In the genomic region with DNA sequence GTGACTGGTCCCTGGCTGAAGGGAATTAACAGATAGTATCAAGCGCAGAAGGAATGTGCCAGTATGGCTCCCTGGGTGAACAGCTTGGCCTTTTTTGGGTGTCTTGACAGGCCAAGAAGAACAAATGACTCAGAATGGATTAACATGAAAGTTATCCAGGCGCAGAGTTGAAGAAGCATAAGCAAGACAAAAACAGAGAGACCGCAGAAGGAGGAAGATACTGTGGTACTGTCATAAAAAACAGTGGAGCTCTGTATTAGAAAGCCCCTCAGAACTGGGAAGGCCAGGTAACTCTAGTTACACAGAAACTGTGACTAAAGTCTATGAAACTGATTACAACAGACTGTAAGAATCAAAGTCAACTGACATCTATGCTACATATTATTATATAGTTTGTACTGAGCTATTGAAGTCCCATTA, we compare ENCODE assay signal across 9 cellular contexts. TPM values are rescaled to one million over a fixed set of nuclear protein-coding genes. Genes with fewer than 3 reads are reported as not detected.
DNase-seq lines count a peak whose midpoint lies in the region; ATAC-seq, FAIRE-seq and TF ChIP-seq lines count a peak whose summit lies in the region.
"Had no signal": no experiment of that assay in that cellular context is flagged by ENCODE, and none has a peak within 500 bp of the region (broad histone marks: within the 10 kb centered on the region; RNA-seq: fewer than 3 reads in every experiment).

No MANE protein-coding gene starts in this region.

- H3K4me1 Mint-ChIP-seq in neural progenitor cell, result peaks cover 4% of the 10 kb centered on the region

- 0 out of 4 replicates have a peak, but pooled peaks of 1 of the 2 experiments have one; percentile 15 for TF ChIP-seq EP300 in GM12878 (IDR thresholded peaks at IDR 0.05; ENCODE audit: borderline replicate concordance in 1 of 2, control insufficient read depth in 1 of 2, low read depth in 2 of 2, low read length in 2 of 2)

- no peaks in the 10 kb centered on the region for H3K36me3 Mint-ChIP-seq in neural progenitor cell

- H3K27ac Mint-ChIP-seq in neural progenitor cell, result no peak overlapping the region

- no peaks in the 10 kb centered on the region for H3F3A ChIP-seq in neural progenitor cell (ENCODE audit: low read depth)

- no peaks in the 10 kb centered on the region for H3K9me3 Mint-ChIP-seq in neural progenitor cell

- H3K27ac ChIP-seq in GM12878 (ENCODE audit: control insufficient read depth, insufficient read depth) (peak overlapping the region; percentile 21), neural progenitor cell (no peak overlapping the region)

- H3K9me3 ChIP-seq in GM12878 (replicated peaks; ENCODE audit: control insufficient read depth, insufficient read depth, low read length) (no peaks in the 10 kb centered on the region), neural progenitor cell (ENCODE audit: low read depth) (no peaks in the 10 kb centered on the region)

- CTCF ChIA-PET in GM12878 (lab: Yijun Ruan, JAX), result interaction anchor here (0.8 to 4.7 kb wide), 22 partner anchors 9 to 440 kb away, joined by 3 to 35 read pairs (median 6); no protein-coding TSS in a partner anchor

- ATAC-seq in GM18498 (IDR thresholded peaks at IDR 0.05; ENCODE audit: unreplicated experiment) (peak; percentile 24), HG03045 (IDR thresholded peaks at IDR 0.05; ENCODE audit: unreplicated experiment) (peak; percentile 24), GM12878 (peak; percentile 14)

- H3K79me2 ChIP-seq in GM12878 (ENCODE audit: control insufficient read depth, insufficient read depth, low read length) (peaks cover 40% of the 10 kb centered on the region), neural progenitor cell (ENCODE audit: low read depth) (no peaks in the 10 kb centered on the region)

- no TSS peak for BruUV-seq in GM12878 (replicated peaks; lab: Mats Ljungman, UMichigan)

- H3K36me3 ChIP-seq in GM12878 (ENCODE audit: control insufficient read depth in 2 of 2, insufficient read depth in 2 of 2, low read length in 1 of 2), result no peaks in the 10 kb centered on the region
- H3K36me3 ChIP-seq in neural progenitor cell, result no peaks in the 10 kb centered on the region

- RAD21 ChIA-PET in GM12878 (lab: Charles Lee; ENCODE audit: unreplicated experiment), result interaction anchor here (0.6 to 9.3 kb wide), 22 partner anchors 12 to 102 kb away, joined by 3 to 65 read pairs (median 8); no protein-coding TSS in a partner anchor

- SMC1A ChIA-PET in GM12878 (lab: Charles Lee; ENCODE audit: uncharacterized antibody, unreplicated experiment), result interaction anchor here (0.7 to 13.5 kb wide), 21 partner anchors 8 to 441 kb away, joined by 3 to 175 read pairs (median 8); no protein-coding TSS in a partner anchor

- H3K4me2 ChIP-seq in GM12878 (ENCODE audit: control insufficient read depth, insufficient read depth) (peak overlapping the region; percentile 45; the same call in 1 of the 2 replicates), neural progenitor cell (no peak overlapping the region)

- TF ChIP-seq POLR2A in GM12878 (IDR thresholded peaks at IDR 0.05; ENCODE audit: low read depth, low read length), result peak; percentile 72

- no peak overlapping the region for H3K4me3 Mint-ChIP-seq in neural progenitor cell

- no peaks in the 10 kb centered on the region for H4K20me1 ChIP-seq in GM12878 (ENCODE audit: control insufficient read depth, insufficient read depth)
- H4K20me1 ChIP-seq in neural progenitor cell (ENCODE audit: low read depth), result no peaks in the 10 kb centered on the region

- DNase-seq in GM12878 (ENCODE audit: low read depth, low spot score), result no peak
- peak; percentile 34 for DNase-seq in neural progenitor cell (ENCODE audit: low spot score)
- DNase-seq in activated gamma-delta T cell (lab: John Stamatoyannopoulos, UW), result no peak
- DNase-seq in NCI-H1417 (lab: John Stamatoyannopoulos, UW), result no peak
- no peak for DNase-seq in NCI-H187 treated with DMSO at 0.1 percent for 48 hours (lab: John Stamatoyannopoulos, UW)
- DNase-seq in activated gamma-delta T cell treated with Interleukin-2 at 50 U/mL for 16 hours, result no peak

- in situ Hi-C loops in GM12878 (cut with MboI), result no loop called here

- H3K9ac ChIP-seq in GM12878 (ENCODE audit: control insufficient read depth, insufficient read depth, low read length), result peak overlapping the region; percentile 25; the same call in 1 of the 2 replicates
- no peak overlapping the region for H3K9ac ChIP-seq in neural progenitor cell

- peak; percentile 75 for FAIRE-seq in GM12878 (lab: Jason Lieb, UNC)
- FAIRE-seq: endometrium had no signal

- H3K4me3 ChIP-seq in GM12878, result peak overlapping the region; percentile 63
- H3K4me3 ChIP-seq in neural progenitor cell, result no peak overlapping the region

- intact Hi-C loops in GM12878 (cut with micrococcal nuclease; ENCODE audit: unreplicated experiment), result loop anchor here (1.0 to 5.0 kb wide), 2 partner anchors 20 to 543 kb away; a partner anchor contains a TSS

- H2AFZ ChIP-seq in GM12878 (ENCODE audit: control insufficient read depth, low read depth, low read length), result no peak overlapping the region
- H2AFZ ChIP-seq in neural progenitor cell (replicated peaks), result no peak overlapping the region

- peak; percentile 1; the same call in 1 of the 2 replicates for TF ChIP-seq RAD21 in GM12878 (IDR thresholded peaks at IDR 0.05; ENCODE audit: insufficient read depth, low read depth, low read length)

- H3K4me1 ChIP-seq in GM12878 (ENCODE audit: control insufficient read depth, insufficient read depth, low read length) (peaks cover 3% of the 10 kb centered on the region; the same call in 1 of the 2 replicates), neural progenitor cell (no peaks in the 10 kb centered on the region)

- POLR2A ChIA-PET in GM12878 (lab: Charles Lee), result interaction anchor here (0.6 to 5.7 kb wide), 14 partner anchors 18 to 72 kb away, joined by 3 to 34 read pairs (median 4); no protein-coding TSS in a partner anchor

- 66% methylated on average over 3 of the region's 3 CpGs for WGBS in GM12878 (ENCODE audit: insufficient coverage, insufficient replicate concordance, low lambda C conversion rate, missing lambda C conversion rate)

- H3K27me3 ChIP-seq in GM12878 (replicated peaks in 1 of 2; ENCODE audit: control insufficient read depth in 2 of 2, insufficient read depth in 2 of 2, low read length in 1 of 2) (no peaks in the 10 kb centered on the region), neural progenitor cell (no peaks in the 10 kb centered on the region)

- H3K27me3 Mint-ChIP-seq in neural progenitor cell (ENCODE audit: insufficient read depth, low read depth), result no peaks in the 10 kb centered on the region

- TF ChIP-seq CTCF in GM12878 (IDR thresholded peaks at IDR 0.05 in 2 of 3, conservative IDR thresholded peaks at IDR 0.05 in 1 of 3; ENCODE audit: control insufficient read depth in 2 of 3, extremely low read depth in 1 of 3, insufficient read depth in 1 of 3, low read depth in 3 of 3, low read length in 3 of 3), result no peak
- TF ChIP-seq CTCF in neural progenitor cell (IDR thresholded peaks at IDR 0.05), result no peak

RNA-seq across cellular contexts. Expression of a gene that starts 3.8 kb away (rescaled TPM):
- total RNA-seq in GM12878 (2013; cell fraction: nucleolus; rRNA removed), result 1,986 and 2,133 TPM in 2 replicates
- total RNA-seq in GM12878 (2014; rRNA removed) (43.7 and 68.1 TPM in 2 replicates), GM12878 (2014; rRNA removed; fragmentation: Illumina TruSeq; extraction: Trizol) (61.3 and 76.2 TPM in 2 replicates), GM12878 (2021) (38.5 and 45.8 TPM in 2 replicates), neural progenitor cell (ENCODE audit: low replicate concordance) (not detected in 2 replicates)
- 60.0 TPM for polyA plus RNA-seq in GM12878 (2011; ENCODE audit: low read depth)
- polyA plus RNA-seq in GM12878 (2011; rRNA removed) (882 and 1,502 TPM in 2 replicates), GM12878 (2014; fragmentation: Illumina TruSeq; extraction: Trizol) (48.2 and 72.9 TPM in 2 replicates), GM12878 (2014; fragmentation: Nextera tagmentation; extraction: Ambion mirVana) (10 to 100 TPM; 50.8 to 52.2 TPM), GM12878 (2014; rRNA removed) (26.6 and 38.0 TPM in 2 replicates), GM12878 (2016; fragmentation: Nextera tagmentation; extraction: Ambion mirVana) (10 to 100 TPM; 20.7 to 21.3 TPM)
- polyA plus RNA-seq in GM12878 (2011; cell fraction: cytosol; rRNA removed), result 230 and 358 TPM in 2 replicates
- polyA plus RNA-seq in GM12878 (2011; cell fraction: nucleus; rRNA removed), result 346 and 598 TPM in 2 replicates
- 92.1 and 280 TPM in 2 replicates for polyA plus RNA-seq in GM12878 (2012)
- polyA minus RNA-seq in GM12878 (2011; rRNA and poly(A)+ RNA removed), result 283 and 396 TPM in 2 replicates
- polyA minus RNA-seq in GM12878 (2011; cell fraction: cytosol; rRNA and poly(A)+ RNA removed), result 140 and 173 TPM in 2 replicates
- 1,153 and 1,417 TPM in 2 replicates for polyA minus RNA-seq in GM12878 (2011; cell fraction: nucleus; rRNA and poly(A)+ RNA removed)

RNA-seq across cellular contexts. Expression of a gene that starts 56.6 kb away (rescaled TPM):
- 2.9 and 3.3 TPM in 2 replicates for total RNA-seq in GM12878 (2013; cell fraction: nucleolus; rRNA removed)
- 0.23 and 0.33 TPM in 2 replicates for total RNA-seq in GM12878 (2014; rRNA removed)
- total RNA-seq in GM12878 (2014; rRNA removed; fragmentation: Illumina TruSeq; extraction: Trizol), result 0.28 and 0.36 TPM in 2 replicates
- 0.23 and 0.29 TPM in 2 replicates for total RNA-seq in GM12878 (2021)
- polyA plus RNA-seq in GM12878 (2011; ENCODE audit: low read depth), result 0.17 TPM
- polyA plus RNA-seq in GM12878 (2011; rRNA removed), result 16.0 and 33.6 TPM in 2 replicates
- 2.7 and 2.9 TPM in 2 replicates for polyA plus RNA-seq in GM12878 (2011; cell fraction: cytosol; rRNA removed)
- polyA plus RNA-seq in GM12878 (2011; cell fraction: nucleus; rRNA removed), result 19.3 and 26.7 TPM in 2 replicates
- polyA plus RNA-seq in GM12878 (2012), result 0.41 and 0.52 TPM in 2 replicates
- 0.35 and 0.63 TPM in 2 replicates for polyA plus RNA-seq in GM12878 (2014; fragmentation: Illumina TruSeq; extraction: Trizol)
- under 1 TPM; 0.66 to 0.77 TPM for polyA plus RNA-seq in GM12878 (2014; fragmentation: Nextera tagmentation; extraction: Ambion mirVana)
- 0.16 and 0.36 TPM in 2 replicates for polyA plus RNA-seq in GM12878 (2014; rRNA removed)
- under 1 TPM in 1 of 2 experiments, not detected in 1; 0.26 TPM for polyA plus RNA-seq in GM12878 (2016; fragmentation: Nextera tagmentation; extraction: Ambion mirVana)
- 6.7 and 7.0 TPM in 2 replicates for polyA minus RNA-seq in GM12878 (2011; rRNA and poly(A)+ RNA removed)
- 1.1 and 1.5 TPM in 2 replicates for polyA minus RNA-seq in GM12878 (2011; cell fraction: cytosol; rRNA and poly(A)+ RNA removed)
- 14.4 and 18.1 TPM in 2 replicates for polyA minus RNA-seq in GM12878 (2011; cell fraction: nucleus; rRNA and poly(A)+ RNA removed)
- total RNA-seq in neural progenitor cell (ENCODE audit: low replicate concordance), result not detected in 2 replicates

Comparison
In these comparisons a context has a peak if more than half of its experiments do, and no peak if none do; other contexts are left out.
1. RNA of a gene that starts 3.8 kb away (total RNA-seq): 38.5 to 2,133 TPM in GM12878; not detected in neural progenitor cell; every median in the first group is over 10 times any median in the second.
2. Peak in every context shown above with its lines, with median percentiles within 50 percentile points of each other: ATAC-seq.